ENCODE assay signal across 22 cellular contexts in the genomic region with DNA sequence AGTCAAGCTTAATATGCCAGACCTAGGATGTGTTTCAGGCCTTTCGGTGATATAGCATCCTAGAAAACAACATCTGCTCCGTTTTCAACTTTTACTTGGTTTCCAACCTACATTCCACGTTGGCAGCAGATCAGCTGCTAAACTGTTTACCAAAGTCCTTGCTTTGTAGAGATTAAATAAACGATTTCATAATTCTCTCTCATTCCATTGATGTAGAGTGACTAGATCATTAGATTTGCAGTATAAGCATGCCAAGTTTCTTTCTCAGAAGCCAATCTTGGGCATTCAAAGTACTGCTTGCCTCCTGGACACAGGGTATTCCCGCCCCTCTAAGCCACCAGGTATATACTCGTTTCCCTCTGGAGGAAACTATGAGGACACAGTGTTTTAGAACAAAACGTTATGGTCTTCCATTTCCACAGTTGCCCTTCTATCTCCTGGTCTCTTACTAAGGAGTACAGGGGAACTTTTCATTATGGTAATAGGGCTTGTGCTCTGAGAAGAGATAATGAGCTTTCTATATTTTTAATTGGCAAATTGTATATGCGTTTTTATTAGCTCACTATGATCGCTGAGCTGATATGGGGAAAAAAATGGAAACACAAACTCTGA.
"Had no signal": no experiment of that assay in that cellular context is flagged by ENCODE, and none has a peak within 500 bp of the region (broad histone marks: within the 10 kb centered on the region; RNA-seq: fewer than 3 reads in every experiment).

No MANE protein-coding gene starts in this region.

- H3K36me3 Mint-ChIP-seq: activated CD4-positive, alpha-beta memory T cell treated with anti-CD3 and anti-CD28 coated beads for 36 hours; activated naive CD4-positive, alpha-beta T cell treated with anti-CD3 and anti-CD28 coated beads, Interleukin-2, amount 50 U/mL, for 72 hours had no signal

- H3K9me3 Mint-ChIP-seq: activated CD4-positive, alpha-beta memory T cell treated with anti-CD3 and anti-CD28 coated beads for 36 hours; activated CD4-positive, alpha-beta T cell treated with anti-CD3 and anti-CD28 coated beads, Interleukin-2, amount 10 ng/mL, durations not matched to agents 7 days and 5 days; activated naive CD4-positive, alpha-beta T cell treated with anti-CD3 and anti-CD28 coated beads, Interleukin-2, amount 50 U/mL, for 72 hours; activated T-cell treated with anti-CD3 and anti-CD28 coated beads, Interleukin-2, amount 50 U/mL, for 4 hours had no signal

- H3K4me3 ChIP-seq: SK-N-MC had no signal

- H3K4me3 Mint-ChIP-seq: activated CD4-positive, alpha-beta memory T cell treated with anti-CD3 and anti-CD28 coated beads for 36 hours; activated CD4-positive, alpha-beta T cell treated with anti-CD3 and anti-CD28 coated beads, Interleukin-2, amount 10 ng/mL, durations not matched to agents 7 days and 5 days; activated T-cell treated with anti-CD3 and anti-CD28 coated beads, Interleukin-2, amount 50 U/mL, for 4 hours had no signal

- H3K27ac ChIP-seq: SK-N-MC, VCaP had no signal

- DNase-seq: activated CD4-positive, alpha-beta memory T cell treated with anti-CD3 and anti-CD28 coated beads for 36 hours; activated CD4-positive, alpha-beta T cell treated with anti-CD3 and anti-CD28 coated beads, Interleukin-2, amount 10 ng/mL, durations not matched to agents 7 days and 5 days; activated CD4-positive, CD25-positive, alpha-beta regulatory T cell; activated CD8-positive, alpha-beta memory T cell treated with anti-CD3 and anti-CD28 coated beads for 24 hours; activated effector memory CD4-positive, alpha-beta T cell treated with anti-CD3 and anti-CD28 coated beads, Interleukin-2, amount 50 U/mL, for 16 hours; activated naive CD4-positive, alpha-beta T cell treated with Interleukin-2 at 50 U/mL for 16 hours; activated T-cell treated with anti-CD3 and anti-CD28 coated beads, Interleukin-2, amount 50 U/mL, for 4 hours; Kasumi-1; NCI-H1048; NCI-H146; NCI-H187 treated with DMSO at 0.1 percent for 48 hours; NCI-H2081 treated with DMSO at 0.1 percent for 48 hours; NCI-H446; NCI-H524; NCI-H748 treated with DMSO at 0.1 percent for 48 hours; RPMI8226; T-helper 1 cell had no signal

- ATAC-seq: activated naive CD4-positive, alpha-beta T cell treated with anti-CD3 and anti-CD28 coated beads, Interleukin-2, amount 50 U/mL, for 72 hours; activated T-cell treated with anti-CD3 and anti-CD28 coated beads, Interleukin-2, amount 50 U/mL, for 4 hours; Panc1; Right ventricle myocardium inferior had no signal

- H3K27ac Mint-ChIP-seq: activated CD4-positive, alpha-beta memory T cell treated with anti-CD3 and anti-CD28 coated beads for 36 hours; activated CD4-positive, alpha-beta T cell treated with anti-CD3 and anti-CD28 coated beads, Interleukin-2, amount 10 ng/mL, durations not matched to agents 7 days and 5 days; activated naive CD4-positive, alpha-beta T cell treated with anti-CD3 and anti-CD28 coated beads, Interleukin-2, amount 50 U/mL, for 72 hours had no signal

- H3K4me1 Mint-ChIP-seq: activated CD4-positive, alpha-beta T cell treated with anti-CD3 and anti-CD28 coated beads, Interleukin-2, amount 10 ng/mL, durations not matched to agents 7 days and 5 days had no signal
